Comparison of ENCODE assay signal across 10 cellular contexts in genomic region chr11:47394322-47395224, GRCh38. TPM values are rescaled to one million over a fixed set of nuclear protein-coding genes. Genes with fewer than 3 reads are reported as not detected.
A peak's percentile ranks its signal among the peaks of the same experiment; 100 is the strongest.
DNase-seq lines count a peak whose midpoint lies in the region; TF ChIP-seq lines count a peak whose summit lies in the region.
"Had no signal": no experiment of that assay in that cellular context is flagged by ENCODE, and none has a peak within 500 bp of the region (broad histone marks: within the 10 kb centered on the region; RNA-seq: fewer than 3 reads in every experiment).

No MANE protein-coding gene starts in this region.

- DNase-seq in activated T-cell treated with anti-CD3 and anti-CD28 coated beads for 1 hour (ENCODE audit: low read depth) (peak; percentile 50), activated T-cell treated with anti-CD3 and anti-CD28 coated beads for 4 hours (no peak), astrocyte of the hippocampus (ENCODE audit: low read depth, low spot score) (peak; percentile 1), suprapubic skin (ENCODE audit: low spot score in 2 of 2) (peak in 1 of 2 donors; percentile 70), NCI-H1417 treated with DMSO at 0.1 percent for 48 hours (lab: John Stamatoyannopoulos, UW) (no peak), cerebellar nuclear complex (lab: John Stamatoyannopoulos, UW) (no peak)

- H3K4me3 ChIP-seq in SU-DHL-6 (ENCODE audit: insufficient read depth, low read length, poor library complexity, severe bottlenecking) (no peak overlapping the region), mesodermal cell (ENCODE audit: extremely low read depth, insufficient read depth, low read length, poor library complexity, severe bottlenecking) (no peak overlapping the region), suprapubic skin (peak overlapping the region; percentile 13)
- H3K4me3 ChIP-seq: A549 had no signal

- H3K36me3 ChIP-seq in SU-DHL-6 (ENCODE audit: low read length) (no peaks in the 10 kb centered on the region), mesodermal cell (ENCODE audit: control insufficient read depth, insufficient read depth, low read length) (no peaks in the 10 kb centered on the region), suprapubic skin (no peaks in the 10 kb centered on the region)

- TF ChIP-seq POLR2A in suprapubic skin (IDR thresholded peaks at IDR 0.05), result no peak

- WGBS in mesodermal cell (ENCODE audit: insufficient coverage in 2 of 2), 2 experiments, result 86 to 94% methylated on average over 26 to 29 of the region's 39 CpGs
- WGBS in suprapubic skin, result 86% methylated on average over 15 of the region's 39 CpGs

- H3F3A ChIP-seq in SU-DHL-6 (ENCODE audit: insufficient read depth), result peaks cover 7% of the 10 kb centered on the region

- TF ChIP-seq EP300 in suprapubic skin (IDR thresholded peaks at IDR 0.05), result no peak

- peak overlapping the region; percentile 59 for H3K9ac ChIP-seq in SU-DHL-6 (ENCODE audit: low read length)

- H3K9me2 ChIP-seq in SU-DHL-6 (replicated peaks; ENCODE audit: insufficient read depth, low read length), result no peaks in the 10 kb centered on the region

- peak overlapping the region; percentile 47 for H3K4me2 ChIP-seq in SU-DHL-6 (ENCODE audit: low read depth, low read length, poor library complexity, severe bottlenecking)
- H3K4me2 ChIP-seq: A549 had no signal

- H3K4me1 ChIP-seq in mesodermal cell (ENCODE audit: control insufficient read depth, insufficient read depth, low read length, poor library complexity, severe bottlenecking) (peaks cover 40% of the 10 kb centered on the region), suprapubic skin (peaks cover 29% of the 10 kb centered on the region)
- H3K4me1 ChIP-seq: A549 had no signal

- H3K27me3 ChIP-seq in SU-DHL-6 (ENCODE audit: low read length) (no peaks in the 10 kb centered on the region), suprapubic skin (no peaks in the 10 kb centered on the region)

- no peaks in the 10 kb centered on the region for H3K79me2 ChIP-seq in SU-DHL-6 (ENCODE audit: insufficient read depth, low read length)

- no peaks in the 10 kb centered on the region for H4K20me1 ChIP-seq in SU-DHL-6 (ENCODE audit: low read depth, low read length)

- H2AFZ ChIP-seq in SU-DHL-6 (ENCODE audit: low read depth, low read length, severe bottlenecking), result peak overlapping the region; percentile 60

- TF ChIP-seq CTCF in SU-DHL-6 (IDR thresholded peaks at IDR 0.05; ENCODE audit: insufficient read depth, low read length, poor library complexity, severe bottlenecking), result no peak
- TF ChIP-seq CTCF in suprapubic skin (IDR thresholded peaks at IDR 0.05), result no peak

- H3K27ac ChIP-seq in SU-DHL-6 (ENCODE audit: low read depth, low read length), result peak overlapping the region; percentile 64
- H3K27ac ChIP-seq in mesodermal cell (ENCODE audit: low read depth, low read length, severe bottlenecking), result peak overlapping the region; percentile 47
- H3K27ac ChIP-seq in suprapubic skin, result peak overlapping the region; percentile 89

- H3K9me3 ChIP-seq in SU-DHL-6 (ENCODE audit: insufficient read depth, low read length), result no peaks in the 10 kb centered on the region
- no peaks in the 10 kb centered on the region for H3K9me3 ChIP-seq in mesodermal cell (ENCODE audit: control insufficient read depth, low read length)
- H3K9me3 ChIP-seq in suprapubic skin, result no peaks in the 10 kb centered on the region
- H3K9me3 ChIP-seq: A549 had no signal

RNA-seq across cellular contexts. Expression of gene SLC39A13, which starts 13.8 kb away (rescaled TPM):
- polyA plus RNA-seq in mesodermal cell (2013, experiment 1 of 2), result 49.3 TPM
- polyA plus RNA-seq in mesodermal cell (2013, experiment 2 of 2), result 39.5 TPM
- total RNA-seq in suprapubic skin, result 10 to 100 TPM; 45.5 to 53.8 (median 52.3) TPM

RNA-seq across cellular contexts. Expression of gene SPI1, which starts 16.2 kb away (rescaled TPM):
- 0.33 TPM for polyA plus RNA-seq in mesodermal cell (2013, experiment 1 of 2)
- not detected for polyA plus RNA-seq in mesodermal cell (2013, experiment 2 of 2)
- total RNA-seq in suprapubic skin, result 10 to 100 TPM in 2 of 4 donors, 1 to 10 TPM in 2; 4.7 to 13.4 (median 9.8) TPM
- total RNA-seq: activated CD8-positive, alpha-beta memory T cell treated with anti-CD3 and anti-CD28 coated beads for 36 hours had no signal

RNA-seq across cellular contexts. Expression of gene PSMC3, which starts 31.7 kb away (rescaled TPM):
- 153 TPM for polyA plus RNA-seq in mesodermal cell (2013, experiment 1 of 2)
- 143 TPM for polyA plus RNA-seq in mesodermal cell (2013, experiment 2 of 2)
- 100 to 1,000 TPM in 3 of 4 donors, 10 to 100 TPM in 1; 52.5 to 124 (median 103) TPM for total RNA-seq in suprapubic skin

RNA-seq across cellular contexts. Expression of gene MYBPC3, which starts 42.1 kb away (rescaled TPM):
- not detected for polyA plus RNA-seq in mesodermal cell (2013, experiment 1 of 2)
- polyA plus RNA-seq in mesodermal cell (2013, experiment 2 of 2), result not detected
- total RNA-seq in suprapubic skin, result under 1 TPM in 2 of 4 donors, not detected in 2; 0.21 to 0.57 TPM
- total RNA-seq: activated CD8-positive, alpha-beta memory T cell treated with anti-CD3 and anti-CD28 coated beads for 36 hours had no signal

RNA-seq across cellular contexts. Expression of gene RAPSN, which starts 54.4 kb away (rescaled TPM):
- not detected for polyA plus RNA-seq in mesodermal cell (2013, experiment 1 of 2)
- not detected for polyA plus RNA-seq in mesodermal cell (2013, experiment 2 of 2)
- total RNA-seq in suprapubic skin, result 1 to 10 TPM in 2 of 4 donors, under 1 TPM in 1, not detected in 1; 0.59 to 4.6 (median 1.0) TPM

Comparison
In these comparisons a context has a peak if more than half of its experiments do, and no peak if none do; other contexts are left out.
1. DNase-seq: peak in activated T-cell treated with anti-CD3 and anti-CD28 coated beads for 1 hour (single experiment) and astrocyte of the hippocampus (single experiment); none in activated T-cell treated with anti-CD3 and anti-CD28 coated beads for 4 hours (single experiment), NCI-H1417 treated with DMSO at 0.1 percent for 48 hours (single experiment) and cerebellar nuclear complex (0 of 2).
2. Peak in every context shown above with its lines, with median percentiles within 50 percentile points of each other: H3K27ac ChIP-seq.